19 cellular contexts compared by ENCODE assay signal in genomic region chr2:60311524-60311923, GRCh38.
A peak's percentile ranks its signal among the peaks of the same experiment; 100 is the strongest.
DNase-seq lines count a peak whose midpoint lies in the region; ATAC-seq, FAIRE-seq and TF ChIP-seq lines count a peak whose summit lies in the region.
"Had no signal": no experiment of that assay in that cellular context is flagged by ENCODE, and none has a peak within 500 bp of the region (broad histone marks: within the 10 kb centered on the region; RNA-seq: fewer than 3 reads in every experiment).

No MANE protein-coding gene starts in this region.

- no peak for TF ChIP-seq EP300 in GM12878 (IDR thresholded peaks at IDR 0.05; ENCODE audit: borderline replicate concordance in 1 of 2, control insufficient read depth in 1 of 2, low read depth in 2 of 2, low read length in 2 of 2)
- TF ChIP-seq EP300 in transverse colon (IDR thresholded peaks at IDR 0.05; ENCODE audit: low read depth), result no peak

- TF ChIP-seq CTCF in GM12878 (IDR thresholded peaks at IDR 0.05 in 2 of 3, conservative IDR thresholded peaks at IDR 0.05 in 1 of 3; ENCODE audit: control insufficient read depth in 2 of 3, extremely low read depth in 1 of 3, insufficient read depth in 1 of 3, low read depth in 3 of 3, low read length in 3 of 3) (no peak), transverse colon (IDR thresholded peaks at IDR 0.05) (no peak)

- H3K4me2 ChIP-seq in GM12878 (ENCODE audit: control insufficient read depth, insufficient read depth), result peak overlapping the region; percentile 50

- H4K20me1 ChIP-seq in GM12878 (ENCODE audit: control insufficient read depth, insufficient read depth), result no peaks in the 10 kb centered on the region

- TF ChIP-seq POLR2A in GM12878 (IDR thresholded peaks at IDR 0.05; ENCODE audit: low read depth, low read length) (no peak), transverse colon (IDR thresholded peaks at IDR 0.05) (no peak)

- in situ Hi-C loops in GM12878 (cut with MboI), result no loop called here
- in situ Hi-C loops in transverse colon (cut with MboI; ENCODE audit: low pct_ligation_motif_present in 1 of 4, low pct_unique_long_range_greater_than_20kb in 1 of 4, low sequenced_read_pairs in 3 of 4), result no loop called here

- DNase-seq in GM12878 (ENCODE audit: low read depth, low spot score) (no peak), HTR-8/SVneo (ENCODE audit: insufficient read length, low spot score) (no peak), transverse colon (no peak), DMS153 (lab: John Stamatoyannopoulos, UW) (no peak)
- DNase-seq: activated CD4-positive, alpha-beta T cell treated with anti-CD3 and anti-CD28 coated beads, Interleukin-2, amount 50 U/mL, for 48 hours; activated gamma-delta T cell; CD4-positive, alpha-beta memory T cell; effector memory CD4-positive, alpha-beta T cell; foreskin melanocyte; GDM1; midbrain; NCI-H1417 treated with DMSO at 0.1 percent for 48 hours; NCI-H510A treated with DMSO at 0.1 percent for 48 hours; T-helper 17 cell had no signal

- H3K36me3 ChIP-seq in GM12878 (ENCODE audit: control insufficient read depth in 2 of 2, insufficient read depth in 2 of 2, low read length in 1 of 2) (no peaks in the 10 kb centered on the region), transverse colon (no peaks in the 10 kb centered on the region)
- H3K36me3 ChIP-seq: thoracic aorta had no signal

- FAIRE-seq in GM12878 (lab: Jason Lieb, UNC), result peak; percentile 75
- no peak for FAIRE-seq in HTR-8/SVneo (lab: Jason Lieb, UNC)

- POLR2A ChIA-PET in GM12878 (lab: Charles Lee), result interaction anchor here (1.1 kb wide), 1 partner anchor 41 kb away, joined by 5 read pairs; no protein-coding TSS in a partner anchor

- H3K9ac ChIP-seq in GM12878 (ENCODE audit: control insufficient read depth, insufficient read depth, low read length), result no peak overlapping the region

- 5% methylated on average over 1 of the region's 1 CpG for WGBS in GM12878 (ENCODE audit: insufficient coverage, insufficient replicate concordance, low lambda C conversion rate, missing lambda C conversion rate)
- WGBS in transverse colon (ENCODE audit: low coverage in 1 of 2), 2 donors, result 78 to 80% methylated on average over 1 of the region's 1 CpG

- H3K9me3 ChIP-seq in GM12878 (replicated peaks; ENCODE audit: control insufficient read depth, insufficient read depth, low read length), result no peaks in the 10 kb centered on the region
- no peaks in the 10 kb centered on the region for H3K9me3 ChIP-seq in transverse colon
- H3K9me3 ChIP-seq: thoracic aorta had no signal

- intact Hi-C loops in GM12878 (cut with micrococcal nuclease; ENCODE audit: unreplicated experiment) (loop anchor here (5.0 kb wide), 2 partner anchors 126 to 241 kb away; partner anchors contain the start of gene BCL11A), transverse colon (cut with DNase I; ENCODE audit: low total_unique reads) (no loop called here)

- peaks cover 56% of the 10 kb centered on the region for H3K4me1 ChIP-seq in GM12878 (ENCODE audit: control insufficient read depth, insufficient read depth, low read length)
- peaks cover 0 to 13% (median under 1%) of the 10 kb centered on the region in 4 donors for H3K4me1 ChIP-seq in transverse colon

- SMC1A ChIA-PET in GM12878 (lab: Charles Lee; ENCODE audit: uncharacterized antibody, unreplicated experiment), result interaction anchor here (0.6 to 1.7 kb wide), 3 partner anchors 42 to 990 kb away, joined by 3 to 4 read pairs (median 3); no protein-coding TSS in a partner anchor

- BruUV-seq in GM12878 (replicated peaks; lab: Mats Ljungman, UMichigan), result no TSS peak

- H3K27ac ChIP-seq in GM12878 (ENCODE audit: control insufficient read depth, insufficient read depth), result peak overlapping the region; percentile 6; the same call in 1 of the 2 replicates
- H3K27ac ChIP-seq in transverse colon, result no peak overlapping the region
- H3K27ac ChIP-seq: RWPE1, thoracic aorta had no signal

- TF ChIP-seq RAD21 in GM12878 (IDR thresholded peaks at IDR 0.05; ENCODE audit: insufficient read depth, low read depth, low read length), result no peak

- CTCF ChIA-PET in GM12878 (lab: Yijun Ruan, JAX), result no interaction called here

- ATAC-seq in GM19023 (IDR thresholded peaks at IDR 0.05; ENCODE audit: unreplicated experiment) (peak; percentile 37), GM21576 (IDR thresholded peaks at IDR 0.05; ENCODE audit: unreplicated experiment) (peak; percentile 61), HG03103 (IDR thresholded peaks at IDR 0.05; ENCODE audit: low read depth, unreplicated experiment) (peak; percentile 47), GM12878 (peak; percentile 75)
- ATAC-seq: T-helper 17 cell had no signal

- no peaks in the 10 kb centered on the region for H3K79me2 ChIP-seq in GM12878 (ENCODE audit: control insufficient read depth, insufficient read depth, low read length)

- RAD21 ChIA-PET in GM12878 (lab: Charles Lee; ENCODE audit: unreplicated experiment), result interaction anchor here (0.8 to 1.4 kb wide), 2 partner anchors 128 to 206 kb away, joined by 3 to 6 read pairs; no protein-coding TSS in a partner anchor

- no peaks in the 10 kb centered on the region for H3K27me3 ChIP-seq in GM12878 (replicated peaks in 1 of 2; ENCODE audit: control insufficient read depth in 2 of 2, insufficient read depth in 2 of 2, low read length in 1 of 2)
- H3K27me3 ChIP-seq in transverse colon, result no peaks in the 10 kb centered on the region

- H3K4me3 ChIP-seq in GM12878 (peak overlapping the region; percentile 11; the same call in 1 of the 2 replicates), transverse colon (no peak overlapping the region)
- H3K4me3 ChIP-seq: thoracic aorta had no signal

- H2AFZ ChIP-seq in GM12878 (ENCODE audit: control insufficient read depth, low read depth, low read length), result no peak overlapping the region

TF ChIP-seq in GM12878, 131 proteins besides CTCF, POLR2A, EP300 and RAD21:
- TF ChIP-seq SPI1 (IDR thresholded peaks at IDR 0.05; ENCODE audit: borderline replicate concordance, insufficient read depth, low read depth, low read length) (peak; percentile 20; the same call in 1 of the 2 replicates), KAT2A (conservative IDR thresholded peaks at IDR 0.05; ENCODE audit: control insufficient read depth, low read depth, low read length) (no peak), ZNF384 (IDR thresholded peaks at IDR 0.05; ENCODE audit: borderline replicate concordance, low read depth, low read length) (no peak), RUNX3 (IDR thresholded peaks at IDR 0.05; ENCODE audit: low read length) (peak; percentile 38), MEF2A (IDR thresholded peaks at IDR 0.05; ENCODE audit: insufficient read depth, low read depth, low read length) (peak; percentile 64; the same call in 1 of the 2 replicates), MEF2B (IDR thresholded peaks at IDR 0.05; ENCODE audit: partially characterized antibody, poor library complexity, severe bottlenecking) (no peak), BCL11A (IDR thresholded peaks at IDR 0.05; ENCODE audit: low read depth, low read length) (0 out of 2 replicates have a peak, but pooled peaks have one; percentile 17), POU2F2 (IDR thresholded peaks at IDR 0.05; ENCODE audit: borderline replicate concordance, low read depth, low read length) (0 out of 3 replicates have a peak, but pooled peaks have one; percentile 39), IRF4 (IDR thresholded peaks at IDR 0.05; ENCODE audit: low read depth, low read length) (peak; percentile 79), NFIC (IDR thresholded peaks at IDR 0.05; ENCODE audit: low read depth, low read length) (peak; percentile 66), MTA3 (IDR thresholded peaks at IDR 0.05; ENCODE audit: borderline replicate concordance, low read length) (peak; percentile 39; the same call in 1 of the 2 replicates), JUNB (IDR thresholded peaks at IDR 0.05) (peak; percentile 81), EZH2 (IDR thresholded peaks at IDR 0.05; ENCODE audit: borderline replicate concordance, control insufficient read depth, low read depth, low read length) (no peak), TCF7 (IDR thresholded peaks at IDR 0.05; ENCODE audit: borderline replicate concordance) (peak; percentile 74)
- TF ChIP-seq, protein P1, sequence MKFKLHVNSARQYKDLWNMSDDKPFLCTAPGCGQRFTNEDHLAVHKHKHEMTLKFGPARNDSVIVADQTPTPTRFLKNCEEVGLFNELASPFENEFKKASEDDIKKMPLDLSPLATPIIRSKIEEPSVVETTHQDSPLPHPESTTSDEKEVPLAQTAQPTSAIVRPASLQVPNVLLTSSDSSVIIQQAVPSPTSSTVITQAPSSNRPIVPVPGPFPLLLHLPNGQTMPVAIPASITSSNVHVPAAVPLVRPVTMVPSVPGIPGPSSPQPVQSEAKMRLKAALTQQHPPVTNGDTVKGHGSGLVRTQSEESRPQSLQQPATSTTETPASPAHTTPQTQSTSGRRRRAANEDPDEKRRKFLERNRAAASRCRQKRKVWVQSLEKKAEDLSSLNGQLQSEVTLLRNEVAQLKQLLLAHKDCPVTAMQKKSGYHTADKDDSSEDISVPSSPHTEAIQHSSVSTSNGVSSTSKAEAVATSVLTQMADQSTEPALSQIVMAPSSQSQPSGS (IDR thresholded peaks at IDR 0.05; ENCODE audit: low read length), result peak; percentile 52; the same call in 1 of the 2 replicates
